Comparison of ENCODE assay signal across 17 cellular contexts in genomic region chr17:44990994-44991393, GRCh38. TPM values are rescaled to one million over a fixed set of nuclear protein-coding genes. Genes with fewer than 3 reads are reported as not detected.
"Had no signal": no experiment of that assay in that cellular context is flagged by ENCODE, and none has a peak within 500 bp of the region (broad histone marks: within the 10 kb centered on the region; RNA-seq: fewer than 3 reads in every experiment).

No MANE protein-coding gene starts in this region.

- H3K36me3 Mint-ChIP-seq: naive thymus-derived CD4-positive, alpha-beta T cell; stimulated activated naive B cell treated with anti-CD40 and anti-IgM and Interleukin-4, amounts not matched to agents 10 μg/mL and 1 μg/mL and 100 μg/mL, for 72 hours had no signal

- ATAC-seq: activated CD4-positive, CD25-positive, alpha-beta regulatory T cell treated with anti-CD3 and anti-CD28 coated beads, Interleukin-2, amount 50 U/mL, for 24 hours; activated naive CD8-positive, alpha-beta T cell treated with anti-CD3 and anti-CD28 coated beads, Interleukin-2, amount 50 U/mL, for 24 hours; esophagus mucosa; left lung; naive thymus-derived CD4-positive, alpha-beta T cell; stimulated activated naive B cell treated with anti-CD40 and anti-IgM and Interleukin-4, amounts not matched to agents 10 μg/mL and 1 μg/mL and 100 μg/mL, for 72 hours had no signal

- DNase-seq: activated naive CD4-positive, alpha-beta T cell; activated naive CD8-positive, alpha-beta T cell treated with anti-CD3 and anti-CD28 coated beads, Interleukin-2, amount 50 U/mL, for 24 hours; activated T-cell treated with anti-CD3 and anti-CD28 coated beads for 4 hours; hippocampal formation; kidney; left lung; naive thymus-derived CD4-positive, alpha-beta T cell; stimulated activated CD4-positive, alpha-beta T cell treated with anti-CD3 and anti-CD28 coated beads, Interleukin-4, amount 100 ng/mL, for 1 hour; stimulated activated naive B cell treated with anti-CD40 and anti-IgM and Interleukin-4, amounts not matched to agents 10 μg/mL and 1 μg/mL and 100 μg/mL, for 72 hours; tibial artery had no signal

- H3K9me3 Mint-ChIP-seq: activated naive CD8-positive, alpha-beta T cell treated with anti-CD3 and anti-CD28 coated beads, Interleukin-2, amount 50 U/mL, for 24 hours; stimulated activated naive B cell treated with anti-CD40 and anti-IgM and Interleukin-4, amounts not matched to agents 10 μg/mL and 1 μg/mL and 100 μg/mL, for 72 hours had no signal

- H3K4me3 Mint-ChIP-seq: activated naive CD8-positive, alpha-beta T cell treated with anti-CD3 and anti-CD28 coated beads, Interleukin-2, amount 50 U/mL, for 24 hours; naive thymus-derived CD4-positive, alpha-beta T cell; stimulated activated naive B cell treated with anti-CD40 and anti-IgM and Interleukin-4, amounts not matched to agents 10 μg/mL and 1 μg/mL and 100 μg/mL, for 72 hours had no signal

- H3K27ac Mint-ChIP-seq: activated naive CD8-positive, alpha-beta T cell treated with anti-CD3 and anti-CD28 coated beads, Interleukin-2, amount 50 U/mL, for 24 hours; naive thymus-derived CD4-positive, alpha-beta T cell; stimulated activated naive B cell treated with anti-CD40 and anti-IgM and Interleukin-4, amounts not matched to agents 10 μg/mL and 1 μg/mL and 100 μg/mL, for 72 hours had no signal

- H3K27me3 ChIP-seq: ascending aorta, cardiac muscle cell, right atrium auricular region had no signal

- H3K27ac ChIP-seq: ascending aorta, cardiac muscle cell, left lung, neutrophil, right atrium auricular region, tibial artery had no signal

- H3K9me3 ChIP-seq: ascending aorta, left lung, neutrophil, right atrium auricular region, tibial artery had no signal

- H3K4me3 ChIP-seq: ascending aorta, cardiac muscle cell, left lung, right atrium auricular region, tibial artery had no signal

- H3K4me1 ChIP-seq: ascending aorta, left lung, right atrium auricular region had no signal

- H3K36me3 ChIP-seq: ascending aorta, cardiac muscle cell, left lung, neutrophil, right atrium auricular region, tibial artery had no signal

RNA-seq across cellular contexts. Expression of gene C1QL1, which starts 22.9 kb away (rescaled TPM):
- total RNA-seq: ascending aorta, mononuclear cell had no signal

RNA-seq across cellular contexts. Expression of gene KIF18B, which starts 43.4 kb away (rescaled TPM):
- total RNA-seq: ascending aorta had no signal
